10 cellular contexts compared by ENCODE assay signal in genomic region chr6:89360415-89360999, GRCh38. TPM values are rescaled to one million over a fixed set of nuclear protein-coding genes. Genes with fewer than 3 reads are reported as not detected.
A peak's percentile ranks its signal among the peaks of the same experiment; 100 is the strongest.
DNase-seq lines count a peak whose midpoint lies in the region; ATAC-seq lines count a peak whose summit lies in the region.
"Had no signal": no experiment of that assay in that cellular context is flagged by ENCODE, and none has a peak within 500 bp of the region (broad histone marks: within the 10 kb centered on the region; RNA-seq: fewer than 3 reads in every experiment).

No MANE protein-coding gene starts in this region.

- peak overlapping the region; percentile 37 for H3K27ac Mint-ChIP-seq in activated naive CD4-positive, alpha-beta T cell treated with anti-CD3 and anti-CD28 coated beads, Interleukin-2, amount 50 U/mL, for 24 hours
- peak overlapping the region; percentile 58 for H3K27ac Mint-ChIP-seq in activated CD4-positive, alpha-beta memory T cell treated with anti-CD3 and anti-CD28 coated beads for 36 hours

- intact Hi-C loops in activated CD4-positive, alpha-beta memory T cell treated with anti-CD3 and anti-CD28 coated beads for 36 hours (cut with micrococcal nuclease), result loop anchor here (1.0 kb wide), 1 partner anchor 9 kb away; no protein-coding TSS in a partner anchor

- H3K9me3 Mint-ChIP-seq in activated naive CD4-positive, alpha-beta T cell treated with anti-CD3 and anti-CD28 coated beads, Interleukin-2, amount 50 U/mL, for 24 hours, result no peaks in the 10 kb centered on the region
- no peaks in the 10 kb centered on the region for H3K9me3 Mint-ChIP-seq in activated CD4-positive, alpha-beta memory T cell treated with anti-CD3 and anti-CD28 coated beads for 36 hours

- peaks cover 64% of the 10 kb centered on the region for H3K4me1 Mint-ChIP-seq in activated naive CD4-positive, alpha-beta T cell treated with anti-CD3 and anti-CD28 coated beads, Interleukin-2, amount 50 U/mL, for 24 hours
- peaks cover 51% of the 10 kb centered on the region for H3K4me1 Mint-ChIP-seq in activated CD4-positive, alpha-beta memory T cell treated with anti-CD3 and anti-CD28 coated beads for 36 hours (ENCODE audit: low read depth)

- POLR2A ChIA-PET in activated CD4-positive, alpha-beta memory T cell treated with anti-CD3 and anti-CD28 coated beads for 36 hours (lab: Charles Lee), result no interaction called here

- H3K27me3 Mint-ChIP-seq in activated naive CD4-positive, alpha-beta T cell treated with anti-CD3 and anti-CD28 coated beads, Interleukin-2, amount 50 U/mL, for 24 hours, result no peaks in the 10 kb centered on the region
- no peaks in the 10 kb centered on the region for H3K27me3 Mint-ChIP-seq in activated CD4-positive, alpha-beta memory T cell treated with anti-CD3 and anti-CD28 coated beads for 36 hours

- ATAC-seq in HG03060 (IDR thresholded peaks at IDR 0.05; ENCODE audit: low read depth, unreplicated experiment), result peak; percentile 43

- H3K36me3 Mint-ChIP-seq in activated naive CD4-positive, alpha-beta T cell treated with anti-CD3 and anti-CD28 coated beads, Interleukin-2, amount 50 U/mL, for 24 hours, result no peaks in the 10 kb centered on the region
- H3K36me3 Mint-ChIP-seq in activated CD4-positive, alpha-beta memory T cell treated with anti-CD3 and anti-CD28 coated beads for 36 hours, result no peaks in the 10 kb centered on the region

- CTCF ChIA-PET in activated CD4-positive, alpha-beta memory T cell treated with anti-CD3 and anti-CD28 coated beads for 36 hours (lab: Charles Lee), result interaction anchor here (2.3 kb wide), 1 partner anchor 11 kb away, joined by 10 read pairs; no protein-coding TSS in a partner anchor

- no peak for DNase-seq in activated naive CD4-positive, alpha-beta T cell treated with Interleukin-2 at 50 U/mL for 16 hours
- no peak for DNase-seq in activated CD4-positive, alpha-beta memory T cell treated with anti-CD3 and anti-CD28 coated beads for 36 hours
- DNase-seq in NCI-H2029 treated with DMSO at 0.1 percent for 48 hours (lab: John Stamatoyannopoulos, UW), result no peak
- DNase-seq in DMS53 (lab: John Stamatoyannopoulos, UW), result no peak
- DNase-seq in activated CD8-positive, alpha-beta memory T cell treated with anti-CD3 and anti-CD28 coated beads for 24 hours, result no peak
- DNase-seq in NCI-H446 (lab: John Stamatoyannopoulos, UW), result no peak
- DNase-seq: cortex of kidney, pancreas had no signal

- H3K4me3 Mint-ChIP-seq in activated naive CD4-positive, alpha-beta T cell treated with anti-CD3 and anti-CD28 coated beads, Interleukin-2, amount 50 U/mL, for 24 hours, result peak overlapping the region; percentile 1
- no peak overlapping the region for H3K4me3 Mint-ChIP-seq in activated CD4-positive, alpha-beta memory T cell treated with anti-CD3 and anti-CD28 coated beads for 36 hours

RNA-seq across cellular contexts. Expression of gene UBE2J1, which starts 8.0 kb away (rescaled TPM):
- 10 to 100 TPM; 23.8 to 24.9 TPM for total RNA-seq in activated CD4-positive, alpha-beta memory T cell treated with anti-CD3 and anti-CD28 coated beads for 36 hours

RNA-seq across cellular contexts. Expression of gene GABRR2, which starts 45.4 kb away (rescaled TPM):
- under 1 TPM; 0.50 to 0.51 TPM for total RNA-seq in activated CD4-positive, alpha-beta memory T cell treated with anti-CD3 and anti-CD28 coated beads for 36 hours

RNA-seq across cellular contexts. Expression of gene RRAGD, which starts 51.6 kb away (rescaled TPM):
- 10 to 100 TPM; 15.8 to 16.4 TPM for total RNA-seq in activated CD4-positive, alpha-beta memory T cell treated with anti-CD3 and anti-CD28 coated beads for 36 hours
